16 cellular contexts compared by ENCODE assay signal in the genomic region with DNA sequence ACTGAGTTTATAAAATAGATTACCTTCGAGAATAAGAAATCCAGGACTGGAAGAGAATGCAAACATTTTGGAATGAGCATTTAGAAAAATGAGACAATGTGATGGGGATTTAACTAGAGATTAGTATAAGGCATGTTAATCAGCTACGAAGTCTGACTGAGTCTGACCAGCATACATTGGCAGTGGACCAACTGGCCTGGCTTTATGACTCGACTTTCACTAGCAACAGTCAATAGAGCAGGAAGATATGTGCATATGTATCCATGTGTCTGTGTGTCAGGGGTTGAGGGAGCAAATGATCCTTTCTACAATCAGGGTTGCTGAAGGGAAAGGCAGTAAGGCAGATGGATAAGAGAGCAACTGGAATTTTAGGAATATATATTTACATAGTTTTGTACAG.
DNase-seq lines count a peak whose midpoint lies in the region; ATAC-seq and TF ChIP-seq lines count a peak whose summit lies in the region.
"Had no signal": no experiment of that assay in that cellular context is flagged by ENCODE, and none has a peak within 500 bp of the region (broad histone marks: within the 10 kb centered on the region; RNA-seq: fewer than 3 reads in every experiment).

No MANE protein-coding gene starts in this region.

- no peak overlapping the region for H3K4me3 ChIP-seq in prostate gland
- H3K4me3 ChIP-seq: GM23338, SJSA1 had no signal

- H3K27ac ChIP-seq in prostate gland: no peak overlapping the region
- H3K27ac ChIP-seq: SJSA1 had no signal

- TF ChIP-seq POLR2A in prostate gland (IDR thresholded peaks at IDR 0.05): no peak

- H3K9me3 ChIP-seq in prostate gland: no peaks in the 10 kb centered on the region
- H3K9me3 ChIP-seq: SJSA1 had no signal

- intact Hi-C loops in prostate gland (cut with DNase I): no loop called here

- no peak for ATAC-seq in GM18867 (IDR thresholded peaks at IDR 0.05; ENCODE audit: unreplicated experiment)
- ATAC-seq: activated T-cell treated with anti-CD3 and anti-CD28 coated beads, Interleukin-2, amount 50 U/mL, for 72 hours; GM23338 had no signal

- H3K4me1 ChIP-seq in prostate gland (replicated peaks): no peaks in the 10 kb centered on the region
- H3K4me1 ChIP-seq: SJSA1 had no signal

- 65% methylated on average over 3 of the region's 3 CpGs for WGBS in prostate gland

- in situ Hi-C loops in GM13977 (cut with MboI; ENCODE audit: low pct_unique_long_range_greater_than_20kb, low sequenced_read_pairs, unreplicated experiment): no loop called here

- DNase-seq in NCI-H146 treated with DMSO at 0.1 percent for 48 hours (lab: John Stamatoyannopoulos, UW; ENCODE audit: unreplicated experiment): peak; percentile 7
- DNase-seq in NCI-H146 (lab: John Stamatoyannopoulos, UW): no peak
- peak; percentile 96 for DNase-seq in NCI-H69 (lab: John Stamatoyannopoulos, UW)
- DNase-seq in dedifferentiated amniotic fluid mesenchymal stem cell (ENCODE audit: extremely low spot score): peak; percentile 42
- DNase-seq in prostate gland (ENCODE audit: low spot score): peak; percentile 27
- no peak for DNase-seq in GM13977 (ENCODE audit: low spot score)
- no peak for DNase-seq in SW 1271 (lab: John Stamatoyannopoulos, UW)
- DNase-seq: activated CD4-positive, alpha-beta T cell treated with anti-CD3 and anti-CD28 coated beads, Interleukin-2, amount 50 U/mL, for 1 hour; activated T-cell treated with anti-CD3 and anti-CD28 coated beads, Interleukin-2, amount 50 U/mL, for 72 hours; COR-L47; mesendoderm; NCI-H1417; stimulated activated naive CD4-positive, alpha-beta T cell treated with Interleukin-2 at 50 U/mL for 16 hours had no signal

- no peaks in the 10 kb centered on the region for H3K36me3 ChIP-seq in prostate gland
- H3K36me3 ChIP-seq: SJSA1 had no signal

- no peaks in the 10 kb centered on the region for H3K27me3 ChIP-seq in prostate gland (replicated peaks; ENCODE audit: insufficient read depth)
- H3K27me3 ChIP-seq: SJSA1 had no signal

- TF ChIP-seq CTCF in prostate gland (IDR thresholded peaks at IDR 0.05) (no peak), GM13977 (IDR thresholded peaks at IDR 0.05; ENCODE audit: extremely low read depth, insufficient read depth, missing control alignments) (no peak)

Comparison
In these comparisons a context has a peak if more than half of its experiments do, and no peak if none do; other contexts are left out.
1. DNase-seq: peak in NCI-H146 treated with DMSO at 0.1 percent for 48 hours (single experiment), NCI-H69 (single experiment), dedifferentiated amniotic fluid mesenchymal stem cell (single experiment) and prostate gland (single experiment); none in NCI-H146 (single experiment), GM13977 (single experiment) and SW 1271 (0 of 2).